ENCODE assay signal across 1 cellular context in genomic region chr13:22121340-22121739, GRCh38.
TF ChIP-seq lines count a peak whose summit lies in the region.

No MANE protein-coding gene starts in this region.

TF ChIP-seq in WTC11, 78 proteins besides CTCF, POLR2A, EP300 and RAD21 (continued from another document):
- no peak for TF ChIP-seq TP53 (CRISPR knock-in tag; IDR thresholded peaks at IDR 0.05)
- TF ChIP-seq, protein P1, sequence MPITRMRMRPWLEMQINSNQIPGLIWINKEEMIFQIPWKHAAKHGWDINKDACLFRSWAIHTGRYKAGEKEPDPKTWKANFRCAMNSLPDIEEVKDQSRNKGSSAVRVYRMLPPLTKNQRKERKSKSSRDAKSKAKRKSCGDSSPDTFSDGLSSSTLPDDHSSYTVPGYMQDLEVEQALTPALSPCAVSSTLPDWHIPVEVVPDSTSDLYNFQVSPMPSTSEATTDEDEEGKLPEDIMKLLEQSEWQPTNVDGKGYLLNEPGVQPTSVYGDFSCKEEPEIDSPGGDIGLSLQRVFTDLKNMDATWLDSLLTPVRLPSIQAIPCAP (CRISPR knock-in tag; IDR thresholded peaks at IDR 0.05): no peak
- TF ChIP-seq FOXJ3 (CRISPR knock-in tag; IDR thresholded peaks at IDR 0.05; ENCODE audit: borderline replicate concordance): no peak
TF ChIP-seq in WTC11: peak in this region for 0.
